ENCODE assay signal across 10 cellular contexts in the genomic region with DNA sequence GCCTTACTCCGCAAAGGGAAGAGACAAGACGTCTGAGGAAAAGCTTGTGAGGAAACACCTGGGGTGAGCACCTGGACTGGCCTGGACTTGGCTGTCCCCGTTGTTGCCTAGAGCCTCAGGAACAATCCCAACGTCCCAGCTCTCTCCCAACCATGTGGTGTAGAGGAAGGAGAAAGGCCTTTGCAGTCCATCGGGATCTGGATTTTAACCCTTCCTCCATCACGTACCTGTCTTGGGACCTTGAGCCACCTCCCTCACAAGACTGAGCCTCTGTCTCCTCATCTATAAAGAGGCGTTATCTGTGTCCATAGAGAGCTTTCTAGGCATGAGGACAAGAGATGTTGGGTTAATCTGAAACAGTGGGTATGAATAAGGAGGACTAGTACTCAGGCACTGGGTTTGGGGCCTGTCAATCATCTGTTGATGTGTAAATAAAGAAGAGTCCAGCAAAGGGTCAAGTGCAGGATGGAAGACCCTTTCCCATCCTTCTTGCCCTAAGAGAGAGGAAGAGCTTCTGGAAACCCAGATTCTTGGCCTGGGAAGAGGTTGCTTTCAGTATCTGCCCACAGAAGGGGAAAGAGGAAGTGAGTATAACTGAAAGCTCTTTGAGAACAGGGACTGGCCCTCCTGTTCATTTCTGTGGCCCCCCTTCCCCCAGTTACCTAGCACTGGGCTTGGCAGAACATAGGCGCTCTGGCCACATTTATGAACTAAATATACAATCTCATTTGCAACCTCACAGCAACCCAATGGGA.
A peak's percentile ranks its signal among the peaks of the same experiment; 100 is the strongest.
DNase-seq lines count a peak whose midpoint lies in the region; ATAC-seq and TF ChIP-seq lines count a peak whose summit lies in the region.
"Had no signal": no experiment of that assay in that cellular context is flagged by ENCODE, and none has a peak within 500 bp of the region (broad histone marks: within the 10 kb centered on the region; RNA-seq: fewer than 3 reads in every experiment).

No MANE protein-coding gene starts in this region.

- H3K9me3 Mint-ChIP-seq in endodermal cell = peaks cover 48% of the 10 kb centered on the region
- no peaks in the 10 kb centered on the region for H3K9me3 Mint-ChIP-seq in activated CD4-positive, alpha-beta memory T cell treated with anti-CD3 and anti-CD28 coated beads for 36 hours

- no peaks in the 10 kb centered on the region for H3K9me3 ChIP-seq in endodermal cell (ENCODE audit: control insufficient read depth, low read length)

- intact Hi-C loops in activated CD4-positive, alpha-beta memory T cell treated with anti-CD3 and anti-CD28 coated beads for 36 hours (cut with micrococcal nuclease) = no loop called here

- 91% methylated on average over 6 of the region's 8 CpGs; no CpG with 5 or more reads in 1 of the 2 experiments for WGBS in endodermal cell (ENCODE audit: insufficient coverage in 1 of 2, insufficient read length in 1 of 2), 2 experiments

- H3K36me3 ChIP-seq in endodermal cell (ENCODE audit: control insufficient read depth, insufficient read depth, low read length) = no peaks in the 10 kb centered on the region

- ATAC-seq in HG03342 (IDR thresholded peaks at IDR 0.05; ENCODE audit: unreplicated experiment) = peak; percentile 91

- H3K27me3 Mint-ChIP-seq in endodermal cell (ENCODE audit: insufficient read depth) = no peaks in the 10 kb centered on the region
- no peaks in the 10 kb centered on the region for H3K27me3 Mint-ChIP-seq in activated CD4-positive, alpha-beta memory T cell treated with anti-CD3 and anti-CD28 coated beads for 36 hours

- no peaks in the 10 kb centered on the region for H3K27me3 ChIP-seq in endodermal cell (ENCODE audit: control insufficient read depth, insufficient read depth, low read length, poor library complexity, severe bottlenecking)

- DNase-seq in GM10266 (ENCODE audit: extremely low spot score) (peak; percentile 26), GM20000 (ENCODE audit: low spot score) (peak; percentile 44), endodermal cell (peak; percentile 30), DMS153 treated with DMSO at 0.1 percent for 48 hours (lab: John Stamatoyannopoulos, UW; ENCODE audit: unreplicated experiment) (no peak), substantia nigra (lab: John Stamatoyannopoulos, UW) (no peak), NK-92 (lab: John Stamatoyannopoulos, UW; ENCODE audit: unreplicated experiment) (no peak)
- DNase-seq in activated CD4-positive, alpha-beta memory T cell treated with anti-CD3 and anti-CD28 coated beads for 36 hours = no peak
- DNase-seq: DMS79; stimulated activated CD4-positive, alpha-beta T cell treated with anti-CD3 and anti-CD28 coated beads, Interleukin-12 subunit alpha, Interleukin-12 subunit beta, amount 100 ng/mL, for 4 hours had no signal

- POLR2A ChIA-PET in activated CD4-positive, alpha-beta memory T cell treated with anti-CD3 and anti-CD28 coated beads for 36 hours (lab: Charles Lee) = no interaction called here

- TF ChIP-seq CTCF in GM10266 (IDR thresholded peaks at IDR 0.05; ENCODE audit: control insufficient read depth, insufficient read depth, low read depth, missing control alignments) (no peak), GM20000 (IDR thresholded peaks at IDR 0.05; ENCODE audit: extremely low read depth, missing control alignments) (no peak), endodermal cell (conservative IDR thresholded peaks at IDR 0.05) (no peak)

- no peak overlapping the region for H3K4me3 ChIP-seq in endodermal cell (ENCODE audit: low read length)

- H3K9ac ChIP-seq in endodermal cell (ENCODE audit: extremely low read depth, low read length, poor library complexity, severe bottlenecking) = no peak overlapping the region

- CTCF ChIA-PET in activated CD4-positive, alpha-beta memory T cell treated with anti-CD3 and anti-CD28 coated beads for 36 hours (lab: Charles Lee) = no interaction called here

- H3K36me3 Mint-ChIP-seq in endodermal cell (ENCODE audit: low read depth) = no peaks in the 10 kb centered on the region
- no peaks in the 10 kb centered on the region for H3K36me3 Mint-ChIP-seq in activated CD4-positive, alpha-beta memory T cell treated with anti-CD3 and anti-CD28 coated beads for 36 hours

- H3K4me1 ChIP-seq in endodermal cell (ENCODE audit: control insufficient read depth, insufficient read depth, low read length) = no peaks in the 10 kb centered on the region

- no peak overlapping the region for H3K4me3 Mint-ChIP-seq in endodermal cell
- no peak overlapping the region for H3K4me3 Mint-ChIP-seq in activated CD4-positive, alpha-beta memory T cell treated with anti-CD3 and anti-CD28 coated beads for 36 hours

- H3K4me1 Mint-ChIP-seq in endodermal cell = peaks cover 5% of the 10 kb centered on the region
- peaks cover 2% of the 10 kb centered on the region for H3K4me1 Mint-ChIP-seq in activated CD4-positive, alpha-beta memory T cell treated with anti-CD3 and anti-CD28 coated beads for 36 hours (ENCODE audit: low read depth)

- no peak overlapping the region for H3K27ac Mint-ChIP-seq in endodermal cell
- no peak overlapping the region for H3K27ac Mint-ChIP-seq in activated CD4-positive, alpha-beta memory T cell treated with anti-CD3 and anti-CD28 coated beads for 36 hours

- no peak overlapping the region for H3K27ac ChIP-seq in endodermal cell (ENCODE audit: low read depth, low read length)
- no peak overlapping the region for H3K27ac ChIP-seq in substantia nigra (ENCODE audit: low read depth, low read length, poor library complexity, severe bottlenecking)

Comparison
In these comparisons a context has a peak if more than half of its experiments do, and no peak if none do; other contexts are left out.
1. DNase-seq: peak in GM10266 (single experiment), GM20000 (single experiment) and endodermal cell (single experiment); none in DMS153 treated with DMSO at 0.1 percent for 48 hours (single experiment), activated CD4-positive, alpha-beta memory T cell treated with anti-CD3 and anti-CD28 coated beads for 36 hours (single experiment), substantia nigra (0 of 49) and NK-92 (single experiment).